In genomic region chr20:33728463-33728862, GRCh38 we compare ENCODE assay signal across 33 cellular contexts.
"Had no signal": no experiment of that assay in that cellular context is flagged by ENCODE, and none has a peak within 500 bp of the region (broad histone marks: within the 10 kb centered on the region; RNA-seq: fewer than 3 reads in every experiment).

No MANE protein-coding gene starts in this region.

- H3K27me3 ChIP-seq: adrenal gland, body of pancreas, brain microvascular endothelial cell, breast epithelium had no signal

- H3K36me3 Mint-ChIP-seq: activated naive CD4-positive, alpha-beta T cell treated with anti-CD3 and anti-CD28 coated beads, Interleukin-2, amount 50 U/mL, for 72 hours; activated naive CD8-positive, alpha-beta T cell treated with anti-CD3 and anti-CD28 coated beads for 36 hours; T-cell; WTC11 had no signal

- H3K27ac Mint-ChIP-seq: activated CD4-positive, alpha-beta memory T cell treated with anti-CD3 and anti-CD28 coated beads, Interleukin-2, amount 10 ng/mL, durations not matched to agents 7 days and 5 days; activated CD4-positive, alpha-beta T cell treated with anti-CD3 and anti-CD28 coated beads for 36 hours; activated CD4-positive, alpha-beta T cell treated with anti-CD3 and anti-CD28 coated beads, Interleukin-2, amount 10 ng/mL, durations not matched to agents 7 days and 5 days; activated naive CD4-positive, alpha-beta T cell treated with anti-CD3 and anti-CD28 coated beads for 36 hours; activated naive CD4-positive, alpha-beta T cell treated with anti-CD3 and anti-CD28 coated beads, Interleukin-2, amount 50 U/mL, for 72 hours; activated naive CD8-positive, alpha-beta T cell treated with anti-CD3 and anti-CD28 coated beads for 36 hours; activated T-cell treated with anti-CD3 and anti-CD28 coated beads, Interleukin-2, amount 50 U/mL, for 72 hours; activated T-helper 1 cell treated with anti-CD3 and anti-CD28 coated beads, Interleukin-12 subunit alpha, Interleukin-12 subunit beta, Interleukin-2, Interleukin-4 antibody, amounts not matched to agents 30 ng/mL and 10 ng/mL and 1 ng/mL, durations not matched to agents 14 hours and 24 hours and 36 hours; activated T-helper 17 cell treated with anti-CD3 and anti-CD28 coated beads, Interleukin-2, amount 50 U/mL, for 72 hours; T-helper 17 cell; WTC11 had no signal

- H3K27me3 Mint-ChIP-seq: activated CD4-positive, alpha-beta memory T cell treated with anti-CD3 and anti-CD28 coated beads, Interleukin-2, amount 10 ng/mL, durations not matched to agents 7 days and 5 days; activated CD4-positive, alpha-beta T cell treated with anti-CD3 and anti-CD28 coated beads for 36 hours; activated CD4-positive, alpha-beta T cell treated with anti-CD3 and anti-CD28 coated beads, Interleukin-2, amount 10 ng/mL, durations not matched to agents 7 days and 5 days; activated naive CD8-positive, alpha-beta T cell treated with anti-CD3 and anti-CD28 coated beads for 36 hours; activated T-helper 17 cell treated with anti-CD3 and anti-CD28 coated beads, Interleukin-2, amount 50 U/mL, for 72 hours; T-cell; T-helper 17 cell had no signal

- H3K27ac ChIP-seq: adrenal gland, body of pancreas, brain microvascular endothelial cell, breast epithelium, WERI-Rb-1 had no signal

- H3K9me3 ChIP-seq: adrenal gland, body of pancreas, breast epithelium had no signal

- H3K4me3 ChIP-seq: adrenal gland, body of pancreas, breast epithelium had no signal

- DNase-seq: activated CD4-positive, alpha-beta memory T cell treated with anti-CD3 and anti-CD28 coated beads, Interleukin-2, amount 10 ng/mL, durations not matched to agents 7 days and 5 days; activated CD4-positive, alpha-beta T cell treated with anti-CD3 and anti-CD28 coated beads for 1 hour; activated CD4-positive, alpha-beta T cell treated with anti-CD3 and anti-CD28 coated beads for 36 hours; activated CD4-positive, alpha-beta T cell treated with anti-CD3 and anti-CD28 coated beads for 48 hours; activated CD4-positive, alpha-beta T cell treated with anti-CD3 and anti-CD28 coated beads, Interleukin-2, amount 10 ng/mL, durations not matched to agents 7 days and 5 days; activated CD4-positive, alpha-beta T cell treated with anti-CD3 and anti-CD28 coated beads, Interleukin-2, amount 50 U/mL, for 48 hours; activated CD4-positive, CD25-positive, alpha-beta regulatory T cell; activated CD8-positive, alpha-beta memory T cell treated with anti-CD3 and anti-CD28 coated beads, Interleukin-2, amount 50 U/mL, for 4 hours; activated effector memory CD4-positive, alpha-beta T cell treated with anti-CD3 and anti-CD28 coated beads, Interleukin-2, amount 50 U/mL, for 16 hours; activated gamma-delta T cell treated with Interleukin-2 at 50 U/mL for 16 hours; activated naive CD4-positive, alpha-beta T cell; activated naive CD4-positive, alpha-beta T cell treated with anti-CD3 and anti-CD28 coated beads for 36 hours; activated naive CD4-positive, alpha-beta T cell treated with anti-CD3 and anti-CD28 coated beads, Interleukin-2, amount 50 U/mL, for 16 hours; activated naive CD8-positive, alpha-beta T cell treated with anti-CD3 and anti-CD28 coated beads for 36 hours; activated T-cell treated with anti-CD3 and anti-CD28 coated beads for 4 hours; activated T-cell treated with anti-CD3 and anti-CD28 coated beads, Interleukin-2, amount 50 U/mL, for 1 hour; activated T-cell treated with anti-CD3 and anti-CD28 coated beads, Interleukin-2, amount 50 U/mL, for 4 hours; activated T-cell treated with anti-CD3 and anti-CD28 coated beads, Interleukin-2, amount 50 U/mL, for 72 hours; adrenal gland; amniotic stem cell; aorta; body of pancreas; brain microvascular endothelial cell; central memory CD4-positive, alpha-beta T cell; T-cell; T-helper 17 cell; WERI-Rb-1 had no signal

- H3K36me3 ChIP-seq: adrenal gland, brain microvascular endothelial cell, breast epithelium, WERI-Rb-1 had no signal

- H3K4me1 Mint-ChIP-seq: activated T-helper 17 cell treated with anti-CD3 and anti-CD28 coated beads, Interleukin-2, amount 50 U/mL, for 72 hours had no signal

- H3K4me3 Mint-ChIP-seq: activated CD4-positive, alpha-beta memory T cell treated with anti-CD3 and anti-CD28 coated beads, Interleukin-2, amount 10 ng/mL, durations not matched to agents 7 days and 5 days; activated CD4-positive, alpha-beta T cell treated with anti-CD3 and anti-CD28 coated beads for 36 hours; activated CD4-positive, alpha-beta T cell treated with anti-CD3 and anti-CD28 coated beads, Interleukin-2, amount 10 ng/mL, durations not matched to agents 7 days and 5 days; activated naive CD4-positive, alpha-beta T cell treated with anti-CD3 and anti-CD28 coated beads for 36 hours; activated naive CD8-positive, alpha-beta T cell treated with anti-CD3 and anti-CD28 coated beads for 36 hours; activated T-cell treated with anti-CD3 and anti-CD28 coated beads, Interleukin-2, amount 50 U/mL, for 4 hours; activated T-cell treated with anti-CD3 and anti-CD28 coated beads, Interleukin-2, amount 50 U/mL, for 72 hours; activated T-helper 1 cell treated with anti-CD3 and anti-CD28 coated beads, Interleukin-12 subunit alpha, Interleukin-12 subunit beta, Interleukin-2, Interleukin-4 antibody, amounts not matched to agents 30 ng/mL and 10 ng/mL and 1 ng/mL, durations not matched to agents 14 hours and 24 hours and 36 hours; activated T-helper 17 cell treated with anti-CD3 and anti-CD28 coated beads, Interleukin-2, amount 50 U/mL, for 72 hours; T-cell; T-helper 17 cell; WTC11 had no signal

- H3K9me3 Mint-ChIP-seq: activated CD4-positive, alpha-beta memory T cell treated with anti-CD3 and anti-CD28 coated beads, Interleukin-2, amount 10 ng/mL, durations not matched to agents 7 days and 5 days; activated CD4-positive, alpha-beta T cell treated with anti-CD3 and anti-CD28 coated beads, Interleukin-2, amount 10 ng/mL, durations not matched to agents 7 days and 5 days; activated naive CD4-positive, alpha-beta T cell treated with anti-CD3 and anti-CD28 coated beads for 36 hours; activated naive CD4-positive, alpha-beta T cell treated with anti-CD3 and anti-CD28 coated beads, Interleukin-2, amount 50 U/mL, for 72 hours; activated naive CD8-positive, alpha-beta T cell treated with anti-CD3 and anti-CD28 coated beads for 36 hours; activated T-cell treated with anti-CD3 and anti-CD28 coated beads, Interleukin-2, amount 50 U/mL, for 4 hours; activated T-cell treated with anti-CD3 and anti-CD28 coated beads, Interleukin-2, amount 50 U/mL, for 72 hours; activated T-helper 1 cell treated with anti-CD3 and anti-CD28 coated beads, Interleukin-12 subunit alpha, Interleukin-12 subunit beta, Interleukin-2, Interleukin-4 antibody, amounts not matched to agents 30 ng/mL and 10 ng/mL and 1 ng/mL, durations not matched to agents 14 hours and 24 hours and 36 hours; activated T-helper 17 cell treated with anti-CD3 and anti-CD28 coated beads, Interleukin-2, amount 50 U/mL, for 72 hours; T-cell; WTC11 had no signal

- ATAC-seq: activated CD4-positive, alpha-beta T cell treated with anti-CD3 and anti-CD28 coated beads for 36 hours; activated CD4-positive, CD25-positive, alpha-beta regulatory T cell treated with anti-CD3 and anti-CD28 coated beads, Interleukin-2, amount 50 U/mL, for 24 hours; activated naive CD4-positive, alpha-beta T cell treated with anti-CD3 and anti-CD28 coated beads, Interleukin-2, amount 50 U/mL, for 72 hours; activated T-cell treated with anti-CD3 and anti-CD28 coated beads, Interleukin-2, amount 50 U/mL, for 4 hours; activated T-cell treated with anti-CD3 and anti-CD28 coated beads, Interleukin-2, amount 50 U/mL, for 72 hours; activated T-helper 17 cell treated with anti-CD3 and anti-CD28 coated beads, Interleukin-2, amount 50 U/mL, for 72 hours; body of pancreas; T-cell; T-helper 17 cell; WTC11 had no signal
